8 cellular contexts compared by ENCODE assay signal in the genomic region with DNA sequence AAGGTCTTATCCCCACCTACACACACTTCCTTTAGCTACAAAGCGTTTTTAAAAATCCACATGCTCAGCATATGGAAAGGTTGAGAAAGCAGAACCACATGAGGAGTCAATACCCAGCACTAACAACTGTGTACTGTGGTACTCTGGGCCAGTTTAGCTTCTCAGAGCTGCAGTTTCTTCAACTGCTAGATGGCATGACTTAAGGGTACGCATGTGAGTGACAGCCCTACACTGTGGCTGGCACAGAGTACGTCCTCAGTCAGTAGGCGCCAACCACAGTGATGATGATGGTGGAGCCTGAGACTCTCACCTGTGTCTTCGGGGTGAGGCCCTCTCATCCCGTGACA. TPM values are rescaled to one million over a fixed set of nuclear protein-coding genes. Genes with fewer than 3 reads are reported as not detected.
DNase-seq lines count a peak whose midpoint lies in the region; ATAC-seq and TF ChIP-seq lines count a peak whose summit lies in the region.

No MANE protein-coding gene starts in this region.

- peak overlapping the region in 6 of 7 donors; percentile 16 to 71 (median 66) for H3K4me3 Mint-ChIP-seq in CD8-positive, alpha-beta memory T cell
- no peak overlapping the region for H3K4me3 Mint-ChIP-seq in endothelial cell (ENCODE audit: unreplicated experiment)

- H3K4me1 Mint-ChIP-seq in CD8-positive, alpha-beta memory T cell = peaks cover 79 to 91% (median 88%) of the 10 kb centered on the region in 3 donors
- H3K4me1 Mint-ChIP-seq in endothelial cell (ENCODE audit: unreplicated experiment) = peaks cover 32% of the 10 kb centered on the region

- H3K4me1 ChIP-seq in CD8-positive, alpha-beta memory T cell (ENCODE audit: insufficient read depth, low read length) = peaks cover 81% of the 10 kb centered on the region
- H3K4me1 ChIP-seq in psoas muscle = peaks cover 63% of the 10 kb centered on the region

- no peak for TF ChIP-seq CTCF in endothelial cell (IDR thresholded peaks at IDR 0.05; ENCODE audit: unreplicated experiment)
- no peak for TF ChIP-seq CTCF in psoas muscle (IDR thresholded peaks at IDR 0.05)

- H3K9me3 Mint-ChIP-seq in CD8-positive, alpha-beta memory T cell = no peaks in the 10 kb centered on the region
- H3K9me3 Mint-ChIP-seq in endothelial cell (ENCODE audit: unreplicated experiment) = no peaks in the 10 kb centered on the region

- POLR2A ChIA-PET in CD8-positive, alpha-beta memory T cell (lab: Charles Lee) = interaction anchor here (0.6 to 1.4 kb wide), 6 partner anchors 12 to 50 kb away, joined by 3 to 6 read pairs (median 4); a partner anchor contains a TSS

- peak overlapping the region; percentile 27 for H3K27ac ChIP-seq in CD8-positive, alpha-beta memory T cell (ENCODE audit: low read depth, low read length)
- peak overlapping the region; percentile 78 for H3K27ac ChIP-seq in psoas muscle

- H3K27me3 Mint-ChIP-seq in CD8-positive, alpha-beta memory T cell = no peaks in the 10 kb centered on the region
- peaks cover 9% of the 10 kb centered on the region for H3K27me3 Mint-ChIP-seq in endothelial cell (ENCODE audit: unreplicated experiment)

- no peak overlapping the region for H3K4me3 ChIP-seq in CD8-positive, alpha-beta memory T cell (ENCODE audit: low read length)
- no peak overlapping the region for H3K4me3 ChIP-seq in psoas muscle

- H3K36me3 Mint-ChIP-seq in CD8-positive, alpha-beta memory T cell = peaks cover 0 to 11% (median 8%) of the 10 kb centered on the region in 3 donors
- H3K36me3 Mint-ChIP-seq in endothelial cell (ENCODE audit: low read depth, unreplicated experiment) = peaks cover 21% of the 10 kb centered on the region

- CTCF ChIA-PET in CD8-positive, alpha-beta memory T cell (lab: Charles Lee) = interaction anchor here (1.3 to 2.9 kb wide), 6 partner anchors 8 to 50 kb away, joined by 4 to 8 read pairs (median 6); no protein-coding TSS in a partner anchor

- no peaks in the 10 kb centered on the region for H3K9me3 ChIP-seq in CD8-positive, alpha-beta memory T cell (ENCODE audit: low read length)
- H3K9me3 ChIP-seq in psoas muscle = no peaks in the 10 kb centered on the region

- ATAC-seq in psoas muscle (peak in 3 of 4 donors; percentile 19 to 46 (median 40)), HG03097 (IDR thresholded peaks at IDR 0.05; ENCODE audit: low FRiP score, unreplicated experiment) (no peak)

- H3K27me3 ChIP-seq in CD8-positive, alpha-beta memory T cell (ENCODE audit: insufficient read depth, low read length, poor library complexity, severe bottlenecking) = no peaks in the 10 kb centered on the region
- no peaks in the 10 kb centered on the region for H3K27me3 ChIP-seq in psoas muscle (ENCODE audit: insufficient read depth in 3 of 3, low read length in 2 of 3)

- H3K27ac Mint-ChIP-seq in CD8-positive, alpha-beta memory T cell = peak overlapping the region; percentile 82 to 98 (median 94)
- H3K27ac Mint-ChIP-seq in endothelial cell (ENCODE audit: unreplicated experiment) = peak overlapping the region; percentile 98

- DNase-seq in CD8-positive, alpha-beta memory T cell = peak in 3 of 5 donors; percentile 32 to 72 (median 69)
- DNase-seq in activated CD4-positive, alpha-beta T cell treated with anti-CD3 and anti-CD28 coated beads, Interleukin-2, amount 50 U/mL, for 4 hours = peak; percentile 34 to 50
- DNase-seq in endothelial cell (ENCODE audit: low spot score) (no peak), psoas muscle (no peak), NCI-H1436 (lab: John Stamatoyannopoulos, UW) (no peak), germinal center (ENCODE audit: low spot score) (no peak), NCI-H1436 treated with DMSO at 0.1 percent for 48 hours (lab: John Stamatoyannopoulos, UW) (no peak)

- intact Hi-C loops in psoas muscle (cut with DNase I) = no loop called here

- H3K36me3 ChIP-seq in CD8-positive, alpha-beta memory T cell (ENCODE audit: insufficient read depth, low read length) = no peaks in the 10 kb centered on the region
- H3K36me3 ChIP-seq in psoas muscle (ENCODE audit: insufficient read depth in 1 of 2, low read depth in 1 of 2) = no peaks in the 10 kb centered on the region

- WGBS in psoas muscle, 3 donors = 54 to 78% (median 60%) methylated on average over 6 of the region's 6 CpGs

RNA-seq across cellular contexts. Expression of a gene that starts 17.4 kb away (rescaled TPM):
- total RNA-seq in CD8-positive, alpha-beta memory T cell = 10 to 100 TPM; 56.4 to 59.8 TPM
- 114 TPM for polyA plus RNA-seq in CD8-positive, alpha-beta memory T cell
- total RNA-seq in endothelial cell (ENCODE audit: unreplicated experiment) = 36.3 TPM
- 10 to 100 TPM; 25.1 to 36.4 (median 34.9) TPM for total RNA-seq in psoas muscle
- polyA plus RNA-seq in psoas muscle = 10 to 100 TPM; 47.0 to 69.8 (median 55.5) TPM

RNA-seq across cellular contexts. Expression of a gene that starts 20.3 kb away (rescaled TPM):
- 10 to 100 TPM; 76.2 to 83.5 TPM for total RNA-seq in CD8-positive, alpha-beta memory T cell
- polyA plus RNA-seq in CD8-positive, alpha-beta memory T cell = 12.8 TPM
- total RNA-seq in endothelial cell (ENCODE audit: unreplicated experiment) (202 TPM), psoas muscle (10 to 100 TPM in 1 of 4 donors, 1 to 10 TPM in 3; 7.3 to 11.2 (median 7.7) TPM)
- polyA plus RNA-seq in psoas muscle = 10 to 100 TPM in 1 of 3 donors, 1 to 10 TPM in 2; 5.4 to 13.0 (median 6.4) TPM

Comparison
In these comparisons a context has a peak if more than half of its experiments do, and no peak if none do; other contexts are left out.
1. DNase-seq: peak in CD8-positive, alpha-beta memory T cell (3 of 5) and activated CD4-positive, alpha-beta T cell treated with anti-CD3 and anti-CD28 coated beads, Interleukin-2, amount 50 U/mL, for 4 hours (2 of 2); none in endothelial cell (single experiment), psoas muscle (0 of 2), NCI-H1436 (single experiment), germinal center (single experiment) and NCI-H1436 treated with DMSO at 0.1 percent for 48 hours (single experiment).
2. RNA of a gene that starts 20.3 kb away (total RNA-seq): 202 TPM in endothelial cell (single experiment) and 76.2 to 83.5 TPM in CD8-positive, alpha-beta memory T cell; 7.3 to 11.2 TPM in psoas muscle; every median in the first group is over 4 times any median in the second.